17 cellular contexts compared by ENCODE assay signal in genomic region chr2:160715428-160715827, GRCh38.
"Had no signal": no experiment of that assay in that cellular context is flagged by ENCODE, and none has a peak within 500 bp of the region (broad histone marks: within the 10 kb centered on the region; RNA-seq: fewer than 3 reads in every experiment).

No MANE protein-coding gene starts in this region.

- DNase-seq: activated CD4-positive, alpha-beta T cell treated with anti-CD3 and anti-CD28 coated beads for 36 hours; activated CD8-positive, alpha-beta T cell treated with anti-CD3 and anti-CD28 coated beads for 36 hours; activated effector memory CD4-positive, alpha-beta T cell treated with anti-CD3 and anti-CD28 coated beads, Interleukin-2, amount 50 U/mL, for 16 hours; activated T-cell treated with anti-CD3 and anti-CD28 coated beads, Interleukin-2, amount 50 U/mL, for 4 hours; amniotic stem cell; cortex of kidney; effector CD4-positive, alpha-beta T cell; esophagus squamous epithelium; foreskin melanocyte; kidney glomerular epithelial cell; mesenchymal stem cell; naive thymus-derived CD8-positive, alpha-beta T cell; posterior cingulate gyrus; retina had no signal

- H3K4me1 ChIP-seq: esophagus squamous epithelium had no signal

- H3K9me3 ChIP-seq: esophagus squamous epithelium, thoracic aorta had no signal

- ATAC-seq: activated CD4-positive, alpha-beta T cell treated with anti-CD3 and anti-CD28 coated beads for 36 hours; activated CD8-positive, alpha-beta T cell treated with anti-CD3 and anti-CD28 coated beads for 36 hours; activated naive CD4-positive, alpha-beta T cell treated with anti-CD3 and anti-CD28 coated beads, Interleukin-2, amount 50 U/mL, for 72 hours; activated T-cell treated with anti-CD3 and anti-CD28 coated beads, Interleukin-2, amount 50 U/mL, for 4 hours; naive thymus-derived CD8-positive, alpha-beta T cell; stimulated activated effector memory CD8-positive, alpha-beta T cell treated with anti-CD3 and anti-CD28 coated beads, Interleukin-12 subunit alpha, Interleukin-12 subunit beta, amount 100 ng/mL, for 72 hours had no signal

- H3K27me3 ChIP-seq: esophagus squamous epithelium had no signal

- H3K4me3 ChIP-seq: esophagus squamous epithelium, thoracic aorta had no signal

- H3K36me3 ChIP-seq: esophagus squamous epithelium, thoracic aorta had no signal

- H3K27ac ChIP-seq: esophagus squamous epithelium, thoracic aorta had no signal
